1 cellular context compared by ENCODE assay signal in the genomic region with DNA sequence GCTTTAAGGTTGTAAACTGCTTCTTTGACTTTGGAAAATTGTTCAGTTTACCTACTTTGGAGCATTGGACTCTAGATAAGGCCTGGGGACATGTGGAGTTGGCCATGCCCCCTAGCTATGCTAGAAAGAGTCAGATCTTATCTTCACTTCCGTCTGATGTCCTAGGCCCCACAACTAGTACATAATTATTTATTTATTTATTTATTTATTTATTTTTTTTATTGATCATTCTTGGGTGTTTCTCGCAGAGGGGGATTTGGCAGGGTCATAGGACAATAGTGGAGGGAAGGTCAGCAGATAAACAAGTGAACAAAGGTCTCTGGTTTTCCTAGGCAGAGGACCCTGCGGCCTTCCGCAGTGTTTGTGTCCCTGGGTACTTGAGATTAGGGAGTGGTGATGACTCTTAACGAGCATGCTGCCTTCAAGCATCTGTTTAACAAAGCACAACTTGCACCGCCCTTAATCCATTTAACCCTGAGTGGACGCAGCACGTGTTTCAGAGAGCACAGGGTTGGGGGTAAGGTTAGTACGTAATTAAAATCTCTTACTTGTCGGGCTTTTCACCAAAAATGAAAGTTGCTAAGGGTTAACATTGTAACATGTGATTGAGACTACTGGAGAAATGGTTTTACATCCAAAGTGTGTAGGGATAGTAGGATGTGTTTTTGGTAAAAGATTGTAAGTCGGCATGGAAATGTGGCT.
TF ChIP-seq lines count a peak whose summit lies in the region.
"Not testable (repeated sequence)": the region's sequence is repeated elsewhere in the genome, so short reads cannot be mapped to it uniquely, and the experiment has no call there.

No MANE protein-coding gene starts in this region.

TF ChIP-seq in K562, 482 proteins besides CTCF, POLR2A, EP300 and RAD21 (continued from another document):
- TF ChIP-seq, protein P1, sequence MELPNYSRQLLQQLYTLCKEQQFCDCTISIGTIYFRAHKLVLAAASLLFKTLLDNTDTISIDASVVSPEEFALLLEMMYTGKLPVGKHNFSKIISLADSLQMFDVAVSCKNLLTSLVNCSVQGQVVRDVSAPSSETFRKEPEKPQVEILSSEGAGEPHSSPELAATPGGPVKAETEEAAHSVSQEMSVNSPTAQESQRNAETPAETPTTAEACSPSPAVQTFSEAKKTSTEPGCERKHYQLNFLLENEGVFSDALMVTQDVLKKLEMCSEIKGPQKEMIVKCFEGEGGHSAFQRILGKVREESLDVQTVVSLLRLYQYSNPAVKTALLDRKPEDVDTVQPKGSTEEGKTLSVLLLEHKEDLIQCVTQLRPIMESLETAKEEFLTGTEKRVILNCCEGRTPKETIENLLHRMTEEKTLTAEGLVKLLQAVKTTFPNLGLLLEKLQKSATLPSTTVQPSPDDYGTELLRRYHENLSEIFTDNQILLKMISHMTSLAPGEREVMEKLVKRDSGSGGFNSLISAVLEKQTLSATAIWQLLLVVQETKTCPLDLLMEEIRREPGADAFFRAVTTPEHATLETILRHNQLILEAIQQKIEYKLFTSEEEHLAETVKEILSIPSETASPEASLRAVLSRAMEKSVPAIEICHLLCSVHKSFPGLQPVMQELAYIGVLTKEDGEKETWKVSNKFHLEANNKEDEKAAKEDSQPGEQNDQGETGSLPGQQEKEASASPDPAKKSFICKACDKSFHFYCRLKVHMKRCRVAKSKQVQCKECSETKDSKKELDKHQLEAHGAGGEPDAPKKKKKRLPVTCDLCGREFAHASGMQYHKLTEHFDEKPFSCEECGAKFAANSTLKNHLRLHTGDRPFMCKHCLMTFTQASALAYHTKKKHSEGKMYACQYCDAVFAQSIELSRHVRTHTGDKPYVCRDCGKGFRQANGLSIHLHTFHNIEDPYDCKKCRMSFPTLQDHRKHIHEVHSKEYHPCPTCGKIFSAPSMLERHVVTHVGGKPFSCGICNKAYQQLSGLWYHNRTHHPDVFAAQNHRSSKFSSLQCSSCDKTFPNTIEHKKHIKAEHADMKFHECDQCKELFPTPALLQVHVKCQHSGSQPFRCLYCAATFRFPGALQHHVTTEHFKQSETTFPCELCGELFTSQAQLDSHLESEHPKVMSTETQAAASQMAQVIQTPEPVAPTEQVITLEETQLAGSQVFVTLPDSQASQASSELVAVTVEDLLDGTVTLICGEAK (IDR thresholded peaks at IDR 0.05) = 0 out of 2 replicates have a peak, but pooled peaks have one; percentile 47
- TF ChIP-seq, protein P1 (CRISPR knock-in tag; IDR thresholded peaks at IDR 0.05) = not testable (repeated sequence)
- TF ChIP-seq NR2C2 (CRISPR knock-in tag; IDR thresholded peaks at IDR 0.05); ATF3 (CRISPR knock-in tag; conservative IDR thresholded peaks at IDR 0.05); ZNF740 (CRISPR knock-in tag; IDR thresholded peaks at IDR 0.05); TOE1 (CRISPR knock-in tag; IDR thresholded peaks at IDR 0.05; ENCODE audit: borderline replicate concordance, low read depth): not testable (repeated sequence)
- peak; percentile 70 for TF ChIP-seq NR2C2 (tag; IDR thresholded peaks at IDR 0.05)
- peak; percentile 89 for TF ChIP-seq NFRKB (IDR thresholded peaks at IDR 0.05; ENCODE audit: low read depth)
- TF ChIP-seq GABPA (tag; conservative IDR thresholded peaks at IDR 0.05; ENCODE audit: low read depth) = peak; percentile 36
- TF ChIP-seq SMARCC2 (IDR thresholded peaks at IDR 0.05; ENCODE audit: low read depth) = peak; percentile 67
- 0 out of 4 replicates have a peak, but pooled peaks have one; percentile 47 to 48 for TF ChIP-seq ARNT (IDR thresholded peaks at IDR 0.05)
- TF ChIP-seq, protein P2, sequence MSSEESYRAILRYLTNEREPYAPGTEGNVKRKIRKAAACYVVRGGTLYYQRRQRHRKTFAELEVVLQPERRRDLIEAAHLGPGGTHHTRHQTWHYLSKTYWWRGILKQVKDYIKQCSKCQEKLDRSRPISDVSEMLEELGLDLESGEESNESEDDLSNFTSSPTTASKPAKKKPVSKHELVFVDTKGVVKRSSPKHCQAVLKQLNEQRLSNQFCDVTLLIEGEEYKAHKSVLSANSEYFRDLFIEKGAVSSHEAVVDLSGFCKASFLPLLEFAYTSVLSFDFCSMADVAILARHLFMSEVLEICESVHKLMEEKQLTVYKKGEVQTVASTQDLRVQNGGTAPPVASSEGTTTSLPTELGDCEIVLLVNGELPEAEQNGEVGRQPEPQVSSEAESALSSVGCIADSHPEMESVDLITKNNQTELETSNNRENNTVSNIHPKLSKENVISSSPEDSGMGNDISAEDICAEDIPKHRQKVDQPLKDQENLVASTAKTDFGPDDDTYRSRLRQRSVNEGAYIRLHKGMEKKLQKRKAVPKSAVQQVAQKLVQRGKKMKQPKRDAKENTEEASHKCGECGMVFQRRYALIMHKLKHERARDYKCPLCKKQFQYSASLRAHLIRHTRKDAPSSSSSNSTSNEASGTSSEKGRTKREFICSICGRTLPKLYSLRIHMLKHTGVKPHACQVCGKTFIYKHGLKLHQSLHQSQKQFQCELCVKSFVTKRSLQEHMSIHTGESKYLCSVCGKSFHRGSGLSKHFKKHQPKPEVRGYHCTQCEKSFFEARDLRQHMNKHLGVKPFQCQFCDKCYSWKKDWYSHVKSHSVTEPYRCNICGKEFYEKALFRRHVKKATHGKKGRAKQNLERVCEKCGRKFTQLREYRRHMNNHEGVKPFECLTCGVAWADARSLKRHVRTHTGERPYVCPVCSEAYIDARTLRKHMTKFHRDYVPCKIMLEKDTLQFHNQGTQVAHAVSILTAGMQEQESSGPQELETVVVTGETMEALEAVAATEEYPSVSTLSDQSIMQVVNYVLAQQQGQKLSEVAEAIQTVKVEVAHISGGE (CRISPR knock-in tag; IDR thresholded peaks at IDR 0.05) = peak in 1 of 3 experiments; percentile 42; a peak in 1 of 6 replicates
- peak; percentile 40 for TF ChIP-seq TCF3 (CRISPR knock-in tag; IDR thresholded peaks at IDR 0.05)
- TF ChIP-seq HDAC1 (IDR thresholded peaks at IDR 0.05) = peak in 1 of 2 experiments; percentile 89; a peak in 2 of 4 replicates
- TF ChIP-seq LEF1 (IDR thresholded peaks at IDR 0.05) = peak; percentile 66; the same call in 1 of the 2 replicates
- peak; percentile 63 for TF ChIP-seq TAL1 (IDR thresholded peaks at IDR 0.05)
- peak; percentile 60 for TF ChIP-seq NR2C1 (IDR thresholded peaks at IDR 0.05)
- peak; percentile 26; the same call in 1 of the 2 replicates for TF ChIP-seq NR2C1 (tag; IDR thresholded peaks at IDR 0.05)
- TF ChIP-seq, protein P3, sequence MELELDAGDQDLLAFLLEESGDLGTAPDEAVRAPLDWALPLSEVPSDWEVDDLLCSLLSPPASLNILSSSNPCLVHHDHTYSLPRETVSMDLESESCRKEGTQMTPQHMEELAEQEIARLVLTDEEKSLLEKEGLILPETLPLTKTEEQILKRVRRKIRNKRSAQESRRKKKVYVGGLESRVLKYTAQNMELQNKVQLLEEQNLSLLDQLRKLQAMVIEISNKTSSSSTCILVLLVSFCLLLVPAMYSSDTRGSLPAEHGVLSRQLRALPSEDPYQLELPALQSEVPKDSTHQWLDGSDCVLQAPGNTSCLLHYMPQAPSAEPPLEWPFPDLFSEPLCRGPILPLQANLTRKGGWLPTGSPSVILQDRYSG (tag; conservative IDR thresholded peaks at IDR 0.05; ENCODE audit: low read depth) = 0 out of 2 replicates have a peak, but pooled peaks have one; percentile 32
- TF ChIP-seq RAD51 (IDR thresholded peaks at IDR 0.05; ENCODE audit: borderline replicate concordance, low read depth) = peak; percentile 71; the same call in 1 of the 2 replicates
- TF ChIP-seq ATF3 (IDR thresholded peaks at IDR 0.05) = peak; percentile 48
- 0 out of 4 replicates have a peak, but pooled peaks of 1 of the 2 experiments have one; percentile 15 for TF ChIP-seq ZNF740 (tag; IDR thresholded peaks at IDR 0.05)
- TF ChIP-seq MXI1 (IDR thresholded peaks at IDR 0.05; ENCODE audit: low read depth, low read length) = 0 out of 2 replicates have a peak, but pooled peaks have one; percentile 26
- 0 out of 4 replicates have a peak, but pooled peaks of 1 of the 2 experiments have one; percentile 18 for TF ChIP-seq NRF1 (conservative IDR thresholded peaks at IDR 0.05 in 1 of 2, IDR thresholded peaks at IDR 0.05 in 1 of 2)
- TF ChIP-seq MLLT1 (IDR thresholded peaks at IDR 0.05) = peak in 1 of 2 experiments; percentile 76; a peak in 2 of 4 replicates
- peak; percentile 18; the same call in 1 of the 2 replicates for TF ChIP-seq DMBX1 (CRISPR knock-in tag; IDR thresholded peaks at IDR 0.05; ENCODE audit: borderline replicate concordance)
- peak; percentile 55 for TF ChIP-seq ETV1 (tag; conservative IDR thresholded peaks at IDR 0.05; ENCODE audit: low read depth)
- peak; percentile 57 for TF ChIP-seq POLR2B (IDR thresholded peaks at IDR 0.05; ENCODE audit: low read depth, partially characterized antibody)
- TF ChIP-seq DPF2 (IDR thresholded peaks at IDR 0.05) = peak; percentile 92
- TF ChIP-seq, protein P4, sequence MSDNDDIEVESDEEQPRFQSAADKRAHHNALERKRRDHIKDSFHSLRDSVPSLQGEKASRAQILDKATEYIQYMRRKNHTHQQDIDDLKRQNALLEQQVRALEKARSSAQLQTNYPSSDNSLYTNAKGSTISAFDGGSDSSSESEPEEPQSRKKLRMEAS (CRISPR knock-in tag; IDR thresholded peaks at IDR 0.05) = peak; percentile 74
- peak; percentile 70 for TF ChIP-seq POLR2H (tag; IDR thresholded peaks at IDR 0.05; ENCODE audit: low read depth)
- TF ChIP-seq, protein P5, sequence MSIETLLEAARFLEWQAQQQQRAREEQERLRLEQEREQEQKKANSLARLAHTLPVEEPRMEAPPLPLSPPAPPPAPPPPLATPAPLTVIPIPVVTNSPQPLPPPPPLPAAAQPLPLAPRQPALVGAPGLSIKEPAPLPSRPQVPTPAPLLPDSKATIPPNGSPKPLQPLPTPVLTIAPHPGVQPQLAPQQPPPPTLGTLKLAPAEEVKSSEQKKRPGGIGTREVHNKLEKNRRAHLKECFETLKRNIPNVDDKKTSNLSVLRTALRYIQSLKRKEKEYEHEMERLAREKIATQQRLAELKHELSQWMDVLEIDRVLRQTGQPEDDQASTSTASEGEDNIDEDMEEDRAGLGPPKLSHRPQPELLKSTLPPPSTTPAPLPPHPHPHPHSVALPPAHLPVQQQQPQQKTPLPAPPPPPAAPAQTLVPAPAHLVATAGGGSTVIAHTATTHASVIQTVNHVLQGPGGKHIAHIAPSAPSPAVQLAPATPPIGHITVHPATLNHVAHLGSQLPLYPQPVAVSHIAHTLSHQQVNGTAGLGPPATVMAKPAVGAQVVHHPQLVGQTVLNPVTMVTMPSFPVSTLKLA (conservative IDR thresholded peaks at IDR 0.05) = peak; percentile 97 to 98
- TF ChIP-seq TOE1 (IDR thresholded peaks at IDR 0.05; ENCODE audit: borderline replicate concordance) = peak; percentile 68; the same call in 1 of the 2 replicates
- peak; percentile 45; the same call in 1 of the 2 replicates for TF ChIP-seq CC2D1A (IDR thresholded peaks at IDR 0.05)
- TF ChIP-seq SMARCE1 (IDR thresholded peaks at IDR 0.05) = peak; percentile 83
- TF ChIP-seq, protein P6, sequence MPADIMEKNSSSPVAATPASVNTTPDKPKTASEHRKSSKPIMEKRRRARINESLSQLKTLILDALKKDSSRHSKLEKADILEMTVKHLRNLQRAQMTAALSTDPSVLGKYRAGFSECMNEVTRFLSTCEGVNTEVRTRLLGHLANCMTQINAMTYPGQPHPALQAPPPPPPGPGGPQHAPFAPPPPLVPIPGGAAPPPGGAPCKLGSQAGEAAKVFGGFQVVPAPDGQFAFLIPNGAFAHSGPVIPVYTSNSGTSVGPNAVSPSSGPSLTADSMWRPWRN (IDR thresholded peaks at IDR 0.05; ENCODE audit: low read depth) = peak; percentile 51; the same call in 1 of the 2 replicates
